Comparison of ENCODE assay signal across 7 cellular contexts in the genomic region with DNA sequence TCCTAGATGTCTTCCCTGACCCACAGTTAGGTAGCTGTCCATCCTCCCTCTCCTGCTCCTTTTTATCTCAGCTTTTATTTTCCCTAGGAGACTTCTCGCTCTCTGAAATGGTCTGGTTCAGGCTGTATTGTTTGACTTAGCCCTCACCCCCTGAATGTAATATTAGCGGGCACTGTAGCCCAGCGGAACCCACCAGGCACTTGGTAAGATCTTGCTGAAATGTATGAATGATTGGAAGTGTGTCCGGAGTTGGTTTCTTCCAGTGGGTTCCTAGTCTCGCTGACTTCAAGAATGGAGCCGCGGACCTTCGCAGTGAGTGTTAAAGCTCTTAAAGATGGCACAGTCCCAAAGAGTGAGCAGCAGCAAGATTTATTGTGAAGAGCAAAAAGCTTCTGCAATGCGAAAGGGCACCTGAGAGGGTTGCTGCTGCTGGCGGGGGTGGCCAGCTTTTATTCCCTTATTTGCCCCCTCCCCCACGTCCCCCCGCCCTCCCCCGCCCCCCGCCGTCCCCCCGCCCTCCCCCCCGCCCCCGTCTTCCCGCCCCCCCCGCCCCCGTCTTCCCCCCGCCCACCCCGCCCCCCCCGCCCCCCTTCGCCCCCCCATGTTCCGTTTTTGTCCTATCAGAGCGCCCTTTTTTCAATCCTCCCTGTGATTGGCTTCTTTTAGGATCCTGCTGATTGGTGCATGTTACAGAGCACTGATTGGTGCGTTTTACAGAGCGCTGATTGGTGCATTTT.
ATAC-seq lines count a peak whose summit lies in the region.

No MANE protein-coding gene starts in this region.

- H3K27me3 ChIP-seq in subcutaneous abdominal adipose tissue (ENCODE audit: control insufficient read depth in 5 of 5, insufficient read depth in 4 of 5, low read length in 5 of 5), result no peaks in the 10 kb centered on the region

- H3K4me3 Mint-ChIP-seq in activated naive CD8-positive, alpha-beta T cell, result peak overlapping the region; percentile 95

- ATAC-seq in GM18870 (IDR thresholded peaks at IDR 0.05; ENCODE audit: unreplicated experiment), result peak; percentile 33
- peak; percentile 32 for ATAC-seq in HG03521 (IDR thresholded peaks at IDR 0.05; ENCODE audit: unreplicated experiment)
- no peak for ATAC-seq in HG03095 (IDR thresholded peaks at IDR 0.05; ENCODE audit: unreplicated experiment)
- ATAC-seq in GM21423 (IDR thresholded peaks at IDR 0.05; ENCODE audit: unreplicated experiment), result no peak

- peaks cover 7% of the 10 kb centered on the region for H3K36me3 Mint-ChIP-seq in activated naive CD8-positive, alpha-beta T cell

- peaks cover 0 to 13% (median 10%) of the 10 kb centered on the region in 5 donors for H3K4me1 ChIP-seq in subcutaneous abdominal adipose tissue (ENCODE audit: control insufficient read depth in 5 of 5, insufficient read depth in 5 of 5, low read length in 5 of 5)

- H3K9me3 ChIP-seq in iPS-18c (ENCODE audit: control insufficient read depth, insufficient read depth, low read length), result no peaks in the 10 kb centered on the region
- no peaks in the 10 kb centered on the region for H3K9me3 ChIP-seq in subcutaneous abdominal adipose tissue (ENCODE audit: control insufficient read depth in 5 of 5, low read length in 5 of 5)

- peak overlapping the region; percentile 98 for H3K27ac Mint-ChIP-seq in activated naive CD8-positive, alpha-beta T cell

- H3K4me3 ChIP-seq in iPS-18c (ENCODE audit: insufficient read depth, low read depth, low read length) (peak overlapping the region; percentile 92; the same call in 1 of the 2 replicates), subcutaneous abdominal adipose tissue (ENCODE audit: low read depth in 1 of 5, low read length in 5 of 5) (peak overlapping the region; percentile 78 to 89 (median 83))

- peaks cover 33% of the 10 kb centered on the region for H3K4me1 Mint-ChIP-seq in activated naive CD8-positive, alpha-beta T cell (ENCODE audit: low read depth)

- no peaks in the 10 kb centered on the region for H3K9me3 Mint-ChIP-seq in activated naive CD8-positive, alpha-beta T cell (ENCODE audit: low read depth)

- no peak overlapping the region for H3K27ac ChIP-seq in subcutaneous abdominal adipose tissue (ENCODE audit: low read depth, low read length)

- H3K9ac ChIP-seq in subcutaneous abdominal adipose tissue (ENCODE audit: low read length in 5 of 5), result peak overlapping the region in 3 of 5 donors; percentile 51 to 92 (median 83)

- peaks cover 0 to 5% (median 4%) of the 10 kb centered on the region in 5 donors for H3K36me3 ChIP-seq in subcutaneous abdominal adipose tissue (ENCODE audit: control insufficient read depth in 5 of 5, insufficient read depth in 5 of 5, low read length in 5 of 5)

- H3K27me3 Mint-ChIP-seq in activated naive CD8-positive, alpha-beta T cell, result no peaks in the 10 kb centered on the region

Comparison
In these comparisons a context has a peak if more than half of its experiments do, and no peak if none do; other contexts are left out.
1. ATAC-seq: peak in GM18870 (single experiment) and HG03521 (single experiment); none in HG03095 (single experiment) and GM21423 (single experiment).